Comparison of ENCODE assay signal across 8 cellular contexts in the genomic region with DNA sequence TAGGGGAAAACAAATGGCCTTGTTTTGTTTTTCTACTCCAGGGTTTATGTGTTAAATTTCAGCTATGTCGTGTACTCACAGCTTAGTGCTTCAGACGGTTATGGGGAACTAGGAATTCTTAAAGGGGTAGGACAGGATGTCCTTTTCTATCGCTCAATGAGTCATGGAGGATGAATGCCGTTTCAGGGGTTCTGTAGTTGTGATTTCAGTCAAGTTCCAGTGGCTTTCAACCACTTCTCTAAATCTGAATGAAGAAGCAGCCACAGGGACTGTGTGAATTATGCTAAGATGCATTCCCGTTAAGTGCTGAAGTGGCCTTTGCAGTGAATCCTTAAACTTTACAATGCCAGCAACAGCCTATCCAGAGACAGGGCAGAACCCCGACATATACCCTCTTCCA.
DNase-seq lines count a peak whose midpoint lies in the region; ATAC-seq, FAIRE-seq and TF ChIP-seq lines count a peak whose summit lies in the region.

No MANE protein-coding gene starts in this region.

- intact Hi-C loops in Calu3 (cut with micrococcal nuclease; ENCODE audit: unreplicated experiment) (loop anchor here (1.0 to 10.0 kb wide), 9 partner anchors 59 to 1557 kb away; no protein-coding TSS in a partner anchor), left lung (cut with DNase I) (no loop called here), kidney (cut with DNase I) (no loop called here)

- no TSS peak for BruUV-seq in Calu3 (replicated peaks; lab: Mats Ljungman, UMichigan)

- H3K9ac ChIP-seq in kidney (ENCODE audit: low read length in 2 of 2) = no peak overlapping the region

- no peaks in the 10 kb centered on the region for H3K27me3 ChIP-seq in left lung
- no peaks in the 10 kb centered on the region for H3K27me3 ChIP-seq in upper lobe of left lung

- H3K27ac Mint-ChIP-seq in Calu3 (ENCODE audit: unreplicated experiment) = peak overlapping the region; percentile 91

- peak; percentile 84 for ATAC-seq in GM21381 (IDR thresholded peaks at IDR 0.05; ENCODE audit: unreplicated experiment)
- peak; percentile 85 for ATAC-seq in HG03558 (IDR thresholded peaks at IDR 0.05; ENCODE audit: extremely low read depth, unreplicated experiment)
- peak; percentile 72 for ATAC-seq in left lung
- ATAC-seq in upper lobe of left lung (ENCODE audit: low FRiP score in 2 of 2) = peak; percentile 74 to 93

- H3K4me3 ChIP-seq in astrocyte of the cerebellum (ENCODE audit: low read depth, low read length) (no peak overlapping the region), left lung (no peak overlapping the region), upper lobe of left lung (no peak overlapping the region), kidney (ENCODE audit: low read length in 2 of 2) (no peak overlapping the region)

- TF ChIP-seq POLR2A in upper lobe of left lung (IDR thresholded peaks at IDR 0.05) = peak in 1 of 4 donors; percentile 17

- no peak for FAIRE-seq in kidney (lab: Jason Lieb, UNC)

- peak overlapping the region; percentile 42 for H3K4me3 Mint-ChIP-seq in Calu3 (ENCODE audit: low read depth, unreplicated experiment)

- no peaks in the 10 kb centered on the region for H3K9me3 ChIP-seq in left lung
- no peaks in the 10 kb centered on the region for H3K9me3 ChIP-seq in upper lobe of left lung
- H3K9me3 ChIP-seq in kidney (ENCODE audit: control insufficient read depth in 1 of 2, low read length in 2 of 2) = no peaks in the 10 kb centered on the region

- CTCF ChIA-PET in Calu3 (lab: Charles Lee) = interaction anchor here (0.9 kb wide), 1 partner anchor 59 kb away, joined by 5 read pairs; no protein-coding TSS in a partner anchor

- 12 to 34% methylated on average over 6 of the region's 6 CpGs for WGBS in upper lobe of left lung, 2 donors

- H3K4me1 ChIP-seq in left lung = peaks cover 10 to 46% of the 10 kb centered on the region in 2 donors
- H3K4me1 ChIP-seq in upper lobe of left lung = peaks cover 9 to 23% (median 16%) of the 10 kb centered on the region in 4 donors
- peaks cover 0 to 3% of the 10 kb centered on the region in 2 donors for H3K4me1 ChIP-seq in kidney (ENCODE audit: control insufficient read depth in 1 of 2, insufficient read depth in 1 of 2, low read depth in 1 of 2, low read length in 2 of 2)

- peak in 2 of 4 donors; percentile 67 to 79 for TF ChIP-seq EP300 in upper lobe of left lung (IDR thresholded peaks at IDR 0.05)

- H3K36me3 Mint-ChIP-seq in Calu3 (ENCODE audit: insufficient read depth, unreplicated experiment) = peaks cover 9% of the 10 kb centered on the region

- in situ Hi-C loops in astrocyte of the cerebellum (cut with HindIII; ENCODE audit: low sequenced_read_pairs) = loop anchor here (25.0 kb wide), 1 partner anchor 1239 kb away; the partner anchor contains the start of gene ZEB2

- H3K9me3 Mint-ChIP-seq in Calu3 (ENCODE audit: low read depth, unreplicated experiment) = no peaks in the 10 kb centered on the region

- H3K36me3 ChIP-seq in left lung (no peaks in the 10 kb centered on the region), upper lobe of left lung (no peaks in the 10 kb centered on the region), kidney (ENCODE audit: control insufficient read depth in 1 of 2, insufficient read depth in 2 of 2, low read length in 2 of 2) (no peaks in the 10 kb centered on the region)

- H3K4me1 Mint-ChIP-seq in Calu3 (ENCODE audit: low read depth, unreplicated experiment) = peaks cover 57% of the 10 kb centered on the region

- H3K27ac ChIP-seq in left lung (peak overlapping the region; percentile 68 to 82), upper lobe of left lung (peak overlapping the region; percentile 44 to 62 (median 48)), kidney (ENCODE audit: low read depth in 2 of 2, low read length in 2 of 2) (peak overlapping the region in 1 of 2 donors; percentile 24)

- H3K27me3 Mint-ChIP-seq in Calu3 (ENCODE audit: unreplicated experiment) = no peaks in the 10 kb centered on the region

- peak; percentile 21 for DNase-seq in Calu3
- peak; percentile 22 for DNase-seq in astrocyte of the cerebellum (ENCODE audit: low read depth)
- no peak for DNase-seq in left lung
- DNase-seq in upper lobe of left lung = no peak
- no peak for DNase-seq in T-helper 9 cell
- DNase-seq in kidney = no peak

- no peak for TF ChIP-seq CTCF in Calu3 (IDR thresholded peaks at IDR 0.05; ENCODE audit: unreplicated experiment)
- no peak for TF ChIP-seq CTCF in astrocyte of the cerebellum (IDR thresholded peaks at IDR 0.05; ENCODE audit: low read depth, low read length, missing control alignments)
- no peak for TF ChIP-seq CTCF in left lung (IDR thresholded peaks at IDR 0.05)
- TF ChIP-seq CTCF in upper lobe of left lung (IDR thresholded peaks at IDR 0.05) = no peak
- TF ChIP-seq CTCF in kidney (IDR thresholded peaks at IDR 0.05; ENCODE audit: borderline replicate concordance, extremely low read depth, insufficient read depth) = no peak

Comparison
In these comparisons a context has a peak if more than half of its experiments do, and no peak if none do; other contexts are left out.
1. DNase-seq: peak in Calu3 (single experiment) and astrocyte of the cerebellum (single experiment); none in left lung (0 of 2), upper lobe of left lung (0 of 2), T-helper 9 cell (single experiment) and kidney (single experiment).
2. Peak in every context shown above with its lines, with median percentiles within 50 percentile points of each other: ATAC-seq.